Comparison of ENCODE assay signal across 1 cellular context in the genomic region with DNA sequence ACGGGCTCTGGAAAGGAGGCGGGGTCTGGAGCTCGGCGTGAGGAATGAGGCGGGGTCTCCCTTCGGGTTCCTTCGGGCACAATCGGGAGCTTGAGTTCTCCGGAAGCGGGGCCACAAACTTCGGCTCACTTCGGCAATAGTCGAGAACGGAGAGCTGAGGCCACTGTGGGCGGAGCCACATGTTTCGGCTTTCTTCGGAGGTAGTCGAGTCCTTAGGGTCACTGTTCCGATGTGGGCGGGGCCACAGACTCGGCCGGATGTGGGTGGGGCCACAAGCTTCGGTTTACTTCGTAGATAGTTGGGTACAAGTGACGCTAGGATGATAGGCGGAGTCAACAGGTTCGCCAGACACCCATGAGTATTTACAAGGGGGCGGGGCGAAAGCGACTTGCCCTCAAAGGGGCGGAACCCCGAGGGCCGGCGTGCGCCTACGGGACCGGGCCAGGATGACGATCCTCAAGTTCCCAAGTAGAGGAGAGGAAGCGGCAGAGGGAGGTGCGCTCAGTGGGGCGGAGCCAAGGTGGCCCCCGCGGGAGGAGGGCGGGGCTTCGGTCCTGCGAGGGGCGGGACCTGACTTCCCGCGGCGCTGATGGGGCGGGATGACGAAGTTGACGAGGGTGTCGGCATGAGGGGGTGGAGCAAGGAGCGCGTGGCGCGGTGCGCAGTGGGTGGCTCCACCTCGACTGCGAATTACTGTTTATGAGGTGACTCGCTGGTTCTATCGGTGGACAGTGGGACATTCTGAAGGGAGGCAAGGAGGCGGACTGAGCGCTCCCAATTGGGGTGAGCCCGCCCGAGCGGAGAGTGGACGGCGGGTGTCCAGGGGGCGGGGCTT.
TF ChIP-seq lines count a peak whose summit lies in the region.

No MANE protein-coding gene starts in this region.

TF ChIP-seq in A549, 52 proteins besides CTCF, POLR2A, EP300 and RAD21 (continued from another document):
- TF ChIP-seq, protein P1, sequence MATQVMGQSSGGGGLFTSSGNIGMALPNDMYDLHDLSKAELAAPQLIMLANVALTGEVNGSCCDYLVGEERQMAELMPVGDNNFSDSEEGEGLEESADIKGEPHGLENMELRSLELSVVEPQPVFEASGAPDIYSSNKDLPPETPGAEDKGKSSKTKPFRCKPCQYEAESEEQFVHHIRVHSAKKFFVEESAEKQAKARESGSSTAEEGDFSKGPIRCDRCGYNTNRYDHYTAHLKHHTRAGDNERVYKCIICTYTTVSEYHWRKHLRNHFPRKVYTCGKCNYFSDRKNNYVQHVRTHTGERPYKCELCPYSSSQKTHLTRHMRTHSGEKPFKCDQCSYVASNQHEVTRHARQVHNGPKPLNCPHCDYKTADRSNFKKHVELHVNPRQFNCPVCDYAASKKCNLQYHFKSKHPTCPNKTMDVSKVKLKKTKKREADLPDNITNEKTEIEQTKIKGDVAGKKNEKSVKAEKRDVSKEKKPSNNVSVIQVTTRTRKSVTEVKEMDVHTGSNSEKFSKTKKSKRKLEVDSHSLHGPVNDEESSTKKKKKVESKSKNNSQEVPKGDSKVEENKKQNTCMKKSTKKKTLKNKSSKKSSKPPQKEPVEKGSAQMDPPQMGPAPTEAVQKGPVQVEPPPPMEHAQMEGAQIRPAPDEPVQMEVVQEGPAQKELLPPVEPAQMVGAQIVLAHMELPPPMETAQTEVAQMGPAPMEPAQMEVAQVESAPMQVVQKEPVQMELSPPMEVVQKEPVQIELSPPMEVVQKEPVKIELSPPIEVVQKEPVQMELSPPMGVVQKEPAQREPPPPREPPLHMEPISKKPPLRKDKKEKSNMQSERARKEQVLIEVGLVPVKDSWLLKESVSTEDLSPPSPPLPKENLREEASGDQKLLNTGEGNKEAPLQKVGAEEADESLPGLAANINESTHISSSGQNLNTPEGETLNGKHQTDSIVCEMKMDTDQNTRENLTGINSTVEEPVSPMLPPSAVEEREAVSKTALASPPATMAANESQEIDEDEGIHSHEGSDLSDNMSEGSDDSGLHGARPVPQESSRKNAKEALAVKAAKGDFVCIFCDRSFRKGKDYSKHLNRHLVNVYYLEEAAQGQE (IDR thresholded peaks at IDR 0.05): no peak
- TF ChIP-seq CEBPB (IDR thresholded peaks at IDR 0.05) (no peak), ZSCAN20 (CRISPR knock-in tag; IDR thresholded peaks at IDR 0.05) (no peak), TP53 (CRISPR knock-in tag; IDR thresholded peaks at IDR 0.05) (0 out of 2 replicates have a peak, but pooled peaks have one; percentile 60), RCOR1 (IDR thresholded peaks at IDR 0.05; ENCODE audit: low read depth, low read length) (no peak), CHD4 (IDR thresholded peaks at IDR 0.05; ENCODE audit: borderline replicate concordance) (no peak), EHF (CRISPR knock-in tag; IDR thresholded peaks at IDR 0.05) (no peak), TFCP2L1 (CRISPR knock-in tag; IDR thresholded peaks at IDR 0.05) (peak; percentile 88; the same call in 1 of the 2 replicates), KDM5A (IDR thresholded peaks at IDR 0.05) (no peak), CHD2 (IDR thresholded peaks at IDR 0.05; ENCODE audit: low read length, partially characterized antibody) (no peak), NFE2L2 (conservative IDR thresholded peaks at IDR 0.05; ENCODE audit: low read length) (no peak), RNF2 (IDR thresholded peaks at IDR 0.05; ENCODE audit: borderline replicate concordance, low read depth) (no peak), SREBF2 (IDR thresholded peaks at IDR 0.05) (no peak), MAFK (IDR thresholded peaks at IDR 0.05; ENCODE audit: partially characterized antibody) (no peak), MYC (IDR thresholded peaks at IDR 0.05; ENCODE audit: borderline replicate concordance, low read length) (peak; percentile 97), NPAS2 (CRISPR knock-in tag; IDR thresholded peaks at IDR 0.05; ENCODE audit: borderline replicate concordance) (no peak), SMC3 (IDR thresholded peaks at IDR 0.05) (no peak), FOXS1 (CRISPR knock-in tag; IDR thresholded peaks at IDR 0.05) (no peak), NR3C1 (IDR thresholded peaks at IDR 0.05) (no peak), PHF8 (IDR thresholded peaks at IDR 0.05; ENCODE audit: borderline replicate concordance, low read depth) (peak; percentile 77; the same call in 1 of the 2 replicates), HOXA7 (CRISPR knock-in tag; IDR thresholded peaks at IDR 0.05) (no peak), GATA3 (IDR thresholded peaks at IDR 0.05; ENCODE audit: borderline replicate concordance) (no peak), FOSB (CRISPR knock-in tag; IDR thresholded peaks at IDR 0.05) (no peak), MAZ (IDR thresholded peaks at IDR 0.05; ENCODE audit: borderline replicate concordance, low read depth, low read length) (peak; percentile 43; the same call in 1 of the 2 replicates), JUN (IDR thresholded peaks at IDR 0.05) (peak in 1 of 2 experiments; percentile 69; a peak in 3 of 5 replicates), ZFP36 (IDR thresholded peaks at IDR 0.05; ENCODE audit: borderline replicate concordance, partially characterized antibody) (no peak), EHMT2 (IDR thresholded peaks at IDR 0.05; ENCODE audit: low read depth) (no peak), BHLHE40 (IDR thresholded peaks at IDR 0.05; ENCODE audit: low read depth, low read length) (no peak), HDAC2 (IDR thresholded peaks at IDR 0.05) (no peak), HOXB5 (CRISPR knock-in tag; IDR thresholded peaks at IDR 0.05) (peak; percentile 37; the same call in 1 of the 2 replicates), ESRRA (IDR thresholded peaks at IDR 0.05; ENCODE audit: borderline replicate concordance, low read length) (no peak), JUNB (IDR thresholded peaks at IDR 0.05) (no peak), ZC3H11A (IDR thresholded peaks at IDR 0.05) (no peak), HOXB13 (CRISPR knock-in tag; IDR thresholded peaks at IDR 0.05; ENCODE audit: low read depth) (no peak), KDM1A (IDR thresholded peaks at IDR 0.05; ENCODE audit: low read depth) (no peak), CBX2 (IDR thresholded peaks at IDR 0.05; ENCODE audit: borderline replicate concordance, low read depth) (no peak)
- TF ChIP-seq, protein P2, sequence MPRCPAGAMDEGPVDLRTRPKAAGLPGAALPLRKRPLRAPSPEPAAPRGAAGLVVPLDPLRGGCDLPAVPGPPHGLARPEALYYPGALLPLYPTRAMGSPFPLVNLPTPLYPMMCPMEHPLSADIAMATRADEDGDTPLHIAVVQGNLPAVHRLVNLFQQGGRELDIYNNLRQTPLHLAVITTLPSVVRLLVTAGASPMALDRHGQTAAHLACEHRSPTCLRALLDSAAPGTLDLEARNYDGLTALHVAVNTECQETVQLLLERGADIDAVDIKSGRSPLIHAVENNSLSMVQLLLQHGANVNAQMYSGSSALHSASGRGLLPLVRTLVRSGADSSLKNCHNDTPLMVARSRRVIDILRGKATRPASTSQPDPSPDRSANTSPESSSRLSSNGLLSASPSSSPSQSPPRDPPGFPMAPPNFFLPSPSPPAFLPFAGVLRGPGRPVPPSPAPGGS (IDR thresholded peaks at IDR 0.05): 0 out of 3 replicates have a peak, but pooled peaks have one; percentile 53
- TF ChIP-seq, protein P3, sequence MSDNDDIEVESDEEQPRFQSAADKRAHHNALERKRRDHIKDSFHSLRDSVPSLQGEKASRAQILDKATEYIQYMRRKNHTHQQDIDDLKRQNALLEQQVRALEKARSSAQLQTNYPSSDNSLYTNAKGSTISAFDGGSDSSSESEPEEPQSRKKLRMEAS (IDR thresholded peaks at IDR 0.05): peak; percentile 87
- TF ChIP-seq, protein P4, sequence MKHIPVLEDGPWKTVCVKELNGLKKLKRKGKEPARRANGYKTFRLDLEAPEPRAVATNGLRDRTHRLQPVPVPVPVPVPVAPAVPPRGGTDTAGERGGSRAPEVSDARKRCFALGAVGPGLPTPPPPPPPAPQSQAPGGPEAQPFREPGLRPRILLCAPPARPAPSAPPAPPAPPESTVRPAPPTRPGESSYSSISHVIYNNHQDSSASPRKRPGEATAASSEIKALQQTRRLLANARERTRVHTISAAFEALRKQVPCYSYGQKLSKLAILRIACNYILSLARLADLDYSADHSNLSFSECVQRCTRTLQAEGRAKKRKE (CRISPR knock-in tag; IDR thresholded peaks at IDR 0.05; ENCODE audit: low read depth): no peak
- TF ChIP-seq, protein P5, sequence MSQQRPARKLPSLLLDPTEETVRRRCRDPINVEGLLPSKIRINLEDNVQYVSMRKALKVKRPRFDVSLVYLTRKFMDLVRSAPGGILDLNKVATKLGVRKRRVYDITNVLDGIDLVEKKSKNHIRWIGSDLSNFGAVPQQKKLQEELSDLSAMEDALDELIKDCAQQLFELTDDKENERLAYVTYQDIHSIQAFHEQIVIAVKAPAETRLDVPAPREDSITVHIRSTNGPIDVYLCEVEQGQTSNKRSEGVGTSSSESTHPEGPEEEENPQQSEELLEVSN (IDR thresholded peaks at IDR 0.05; ENCODE audit: borderline replicate concordance, low read depth): no peak
- TF ChIP-seq, protein P6, sequence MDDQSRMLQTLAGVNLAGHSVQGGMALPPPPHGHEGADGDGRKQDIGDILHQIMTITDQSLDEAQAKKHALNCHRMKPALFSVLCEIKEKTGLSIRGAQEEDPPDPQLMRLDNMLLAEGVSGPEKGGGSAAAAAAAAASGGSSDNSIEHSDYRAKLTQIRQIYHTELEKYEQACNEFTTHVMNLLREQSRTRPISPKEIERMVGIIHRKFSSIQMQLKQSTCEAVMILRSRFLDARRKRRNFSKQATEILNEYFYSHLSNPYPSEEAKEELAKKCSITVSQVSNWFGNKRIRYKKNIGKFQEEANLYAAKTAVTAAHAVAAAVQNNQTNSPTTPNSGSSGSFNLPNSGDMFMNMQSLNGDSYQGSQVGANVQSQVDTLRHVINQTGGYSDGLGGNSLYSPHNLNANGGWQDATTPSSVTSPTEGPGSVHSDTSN (IDR thresholded peaks at IDR 0.05): no peak
- TF ChIP-seq, protein P7, sequence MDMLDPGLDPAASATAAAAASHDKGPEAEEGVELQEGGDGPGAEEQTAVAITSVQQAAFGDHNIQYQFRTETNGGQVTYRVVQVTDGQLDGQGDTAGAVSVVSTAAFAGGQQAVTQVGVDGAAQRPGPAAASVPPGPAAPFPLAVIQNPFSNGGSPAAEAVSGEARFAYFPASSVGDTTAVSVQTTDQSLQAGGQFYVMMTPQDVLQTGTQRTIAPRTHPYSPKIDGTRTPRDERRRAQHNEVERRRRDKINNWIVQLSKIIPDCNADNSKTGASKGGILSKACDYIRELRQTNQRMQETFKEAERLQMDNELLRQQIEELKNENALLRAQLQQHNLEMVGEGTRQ (IDR thresholded peaks at IDR 0.05): no peak; the same call in 1 of the 2 replicates
- TF ChIP-seq, protein P8, sequence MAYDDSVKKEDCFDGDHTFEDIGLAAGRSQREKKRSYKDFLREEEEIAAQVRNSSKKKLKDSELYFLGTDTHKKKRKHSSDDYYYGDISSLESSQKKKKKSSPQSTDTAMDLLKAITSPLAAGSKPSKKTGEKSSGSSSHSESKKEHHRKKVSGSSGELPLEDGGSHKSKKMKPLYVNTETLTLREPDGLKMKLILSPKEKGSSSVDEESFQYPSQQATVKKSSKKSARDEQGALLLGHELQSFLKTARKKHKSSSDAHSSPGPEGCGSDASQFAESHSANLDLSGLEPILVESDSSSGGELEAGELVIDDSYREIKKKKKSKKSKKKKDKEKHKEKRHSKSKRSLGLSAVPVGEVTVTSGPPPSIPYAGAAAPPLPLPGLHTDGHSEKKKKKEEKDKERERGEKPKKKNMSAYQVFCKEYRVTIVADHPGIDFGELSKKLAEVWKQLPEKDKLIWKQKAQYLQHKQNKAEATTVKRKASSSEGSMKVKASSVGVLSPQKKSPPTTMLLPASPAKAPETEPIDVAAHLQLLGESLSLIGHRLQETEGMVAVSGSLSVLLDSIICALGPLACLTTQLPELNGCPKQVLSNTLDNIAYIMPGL (CRISPR knock-in tag; IDR thresholded peaks at IDR 0.05; ENCODE audit: borderline replicate concordance): no peak
